Comparison of ENCODE assay signal across 11 cellular contexts in genomic region chr7:95476072-95476845, GRCh38. TPM values are rescaled to one million over a fixed set of nuclear protein-coding genes. Genes with fewer than 3 reads are reported as not detected.
A peak's percentile ranks its signal among the peaks of the same experiment; 100 is the strongest.
DNase-seq lines count a peak whose midpoint lies in the region; TF ChIP-seq lines count a peak whose summit lies in the region.
"Had no signal": no experiment of that assay in that cellular context is flagged by ENCODE, and none has a peak within 500 bp of the region (broad histone marks: within the 10 kb centered on the region; RNA-seq: fewer than 3 reads in every experiment).

No MANE protein-coding gene starts in this region.

- TF ChIP-seq CTCF in WERI-Rb-1 (IDR thresholded peaks at IDR 0.05; ENCODE audit: low read depth, low read length) = no peak

- H3K36me3 ChIP-seq in WERI-Rb-1 (no peaks in the 10 kb centered on the region), skeletal muscle satellite cell (ENCODE audit: insufficient read depth, low read length) (no peaks in the 10 kb centered on the region)

- H3K27ac ChIP-seq in WERI-Rb-1 = peak overlapping the region; percentile 43
- H3K27ac ChIP-seq: epithelial cell of prostate had no signal

- no peaks in the 10 kb centered on the region for H3K9me3 ChIP-seq in WERI-Rb-1 (ENCODE audit: severe bottlenecking)
- no peaks in the 10 kb centered on the region for H3K9me3 ChIP-seq in skeletal muscle satellite cell (replicated peaks; ENCODE audit: low read length)

- H3K4me2 ChIP-seq in skeletal muscle satellite cell (ENCODE audit: low read length) = peak overlapping the region; percentile 63

- peak; percentile 47 for DNase-seq in NCI-H510A treated with DMSO at 0.1 percent for 48 hours (lab: John Stamatoyannopoulos, UW)
- no peak for DNase-seq in NCI-H510A (lab: John Stamatoyannopoulos, UW)
- no peak for DNase-seq in WERI-Rb-1
- peak; percentile 63 for DNase-seq in islet precursor cell
- DNase-seq in GM03348 (ENCODE audit: low spot score) = no peak
- no peak for DNase-seq in occipital lobe (lab: John Stamatoyannopoulos, UW)
- DNase-seq in HEK293T (ENCODE audit: extremely low spot score) = no peak

- H3K4me3 ChIP-seq in WERI-Rb-1 (ENCODE audit: low read depth, low read length) (no peak overlapping the region), skeletal muscle satellite cell (ENCODE audit: low read length) (no peak overlapping the region)

- CTCF ChIA-PET in HEK293T (lab: Yijun Ruan, JAX) = interaction anchor here (0.5 to 1.5 kb wide), 7 partner anchors 9 to 1273 kb away, joined by 3 to 6 read pairs (median 3); partner anchors contain the start of gene ASB4

- no peaks in the 10 kb centered on the region for H3K27me3 ChIP-seq in WERI-Rb-1 (ENCODE audit: insufficient read depth, low read depth, severe bottlenecking)
- no peaks in the 10 kb centered on the region for H3K27me3 ChIP-seq in skeletal muscle satellite cell (ENCODE audit: control insufficient read depth, insufficient read depth, low read length)

- H3K4me1 ChIP-seq in skeletal muscle satellite cell (ENCODE audit: control insufficient read depth, insufficient read depth, low read length) = peaks cover 35% of the 10 kb centered on the region

- POLR2A ChIA-PET in HEK293T (lab: Yijun Ruan, JAX) = interaction anchor here (1.3 kb wide), 1 partner anchor 13 kb away, joined by 3 read pairs; no protein-coding TSS in a partner anchor

- peak overlapping the region; percentile 48 for H3K9ac ChIP-seq in skeletal muscle satellite cell (ENCODE audit: low read depth, low read length)

TF ChIP-seq in HEK293T, 16 proteins besides CTCF, POLR2A, EP300 and RAD21:
- TF ChIP-seq NFRKB (IDR thresholded peaks at IDR 0.05) (no peak), L3MBTL2 (conservative IDR thresholded peaks at IDR 0.05) (no peak), CTBP1 (IDR thresholded peaks at IDR 0.05; ENCODE audit: borderline replicate concordance) (no peak), SP1 (IDR thresholded peaks at IDR 0.05) (no peak), ZNF384 (IDR thresholded peaks at IDR 0.05) (no peak), BHLHE40 (IDR thresholded peaks at IDR 0.05; ENCODE audit: borderline replicate concordance) (no peak), TARDBP (IDR thresholded peaks at IDR 0.05) (no peak), ARNT (IDR thresholded peaks at IDR 0.05) (no peak), FOXK2 (IDR thresholded peaks at IDR 0.05) (no peak), FOXA1 (IDR thresholded peaks at IDR 0.05) (no peak), FOXM1 (IDR thresholded peaks at IDR 0.05; ENCODE audit: borderline replicate concordance) (no peak), LEF1 (IDR thresholded peaks at IDR 0.05; ENCODE audit: borderline replicate concordance) (no peak), ELF4 (IDR thresholded peaks at IDR 0.05) (no peak), HDGF (IDR thresholded peaks at IDR 0.05; ENCODE audit: borderline replicate concordance) (no peak), SUZ12 (IDR thresholded peaks at IDR 0.05) (no peak), PKNOX1 (IDR thresholded peaks at IDR 0.05) (no peak)
TF ChIP-seq in HEK293T: peak in this region for 0.

RNA-seq across cellular contexts. Expression of gene ASB4, which starts 9.5 kb away (rescaled TPM):
- not detected in 2 replicates for total RNA-seq in skeletal muscle satellite cell (2012; rRNA removed)
- 0.16 TPM for total RNA-seq in occipital lobe
- total RNA-seq: HFFc6, IMR-90 had no signal

RNA-seq across cellular contexts. Expression of gene PON2, which starts 41.4 kb away (rescaled TPM):
- 49.7 and 55.0 TPM in 2 replicates for total RNA-seq in skeletal muscle satellite cell (2012; rRNA removed)
- total RNA-seq in occipital lobe = 50.5 TPM

Comparison
In these comparisons a context has a peak if more than half of its experiments do, and no peak if none do; other contexts are left out.
1. DNase-seq: peak in NCI-H510A treated with DMSO at 0.1 percent for 48 hours (single experiment) and islet precursor cell (single experiment); none in NCI-H510A (single experiment), WERI-Rb-1 (single experiment), GM03348 (single experiment), occipital lobe (single experiment) and HEK293T (single experiment).